8 cellular contexts compared by ENCODE assay signal in genomic region chr2:240136671-240137292, GRCh38. TPM values are rescaled to one million over a fixed set of nuclear protein-coding genes. Genes with fewer than 3 reads are reported as not detected.
DNase-seq lines count a peak whose midpoint lies in the region; ATAC-seq and TF ChIP-seq lines count a peak whose summit lies in the region.

No MANE protein-coding gene starts in this region.

- no peaks in the 10 kb centered on the region for H3K9me3 ChIP-seq in CD4-positive, alpha-beta memory T cell (ENCODE audit: control insufficient read depth in 1 of 2, low read length in 2 of 2)
- H3K9me3 ChIP-seq in SJSA1 (replicated peaks), result no peaks in the 10 kb centered on the region

- peak overlapping the region; percentile 87 to 96 (median 92) for H3K4me3 Mint-ChIP-seq in CD4-positive, alpha-beta memory T cell
- peak overlapping the region; percentile 85 for H3K4me3 Mint-ChIP-seq in endothelial cell (ENCODE audit: unreplicated experiment)
- H3K4me3 Mint-ChIP-seq in nephron, result peak overlapping the region; percentile 94 to 96 (median 96)

- peaks cover 14 to 41% (median 29%) of the 10 kb centered on the region in 4 donors for H3K4me1 Mint-ChIP-seq in CD4-positive, alpha-beta memory T cell
- peaks cover 14% of the 10 kb centered on the region for H3K4me1 Mint-ChIP-seq in endothelial cell (ENCODE audit: unreplicated experiment)
- H3K4me1 Mint-ChIP-seq in nephron, result peaks cover 22% of the 10 kb centered on the region

- intact Hi-C loops in CD4-positive, alpha-beta memory T cell (cut with micrococcal nuclease), result loop anchor here (1.0 kb wide), 1 partner anchor 111 kb away; the partner anchor contains the start of gene NDUFA10

- no peak for DNase-seq in CD4-positive, alpha-beta memory T cell
- DNase-seq in SJSA1 (ENCODE audit: low read depth in 1 of 2, low spot score in 2 of 2) (peak in 1 of 2 experiments; percentile 33), endothelial cell (ENCODE audit: low spot score) (no peak), dedifferentiated amniotic fluid mesenchymal stem cell (ENCODE audit: extremely low spot score) (no peak), putamen (ENCODE audit: low spot score) (no peak), H4 (ENCODE audit: low spot score) (no peak)

- H3K36me3 ChIP-seq in CD4-positive, alpha-beta memory T cell (ENCODE audit: insufficient read depth, low read length), result peaks cover 17% of the 10 kb centered on the region
- H3K36me3 ChIP-seq in SJSA1, result peaks cover 28% of the 10 kb centered on the region

- no peak for TF ChIP-seq CTCF in endothelial cell (IDR thresholded peaks at IDR 0.05; ENCODE audit: unreplicated experiment)
- TF ChIP-seq CTCF in nephron (IDR thresholded peaks at IDR 0.05; ENCODE audit: unreplicated experiment in 3 of 3), result no peak

- no peaks in the 10 kb centered on the region for H3K27me3 Mint-ChIP-seq in CD4-positive, alpha-beta memory T cell
- H3K27me3 Mint-ChIP-seq in endothelial cell (ENCODE audit: unreplicated experiment) (peaks cover 11% of the 10 kb centered on the region), nephron (ENCODE audit: low read depth) (peaks cover 6% of the 10 kb centered on the region)

- H3K4me1 ChIP-seq in CD4-positive, alpha-beta memory T cell (ENCODE audit: insufficient read depth, low read length), result peaks cover 23% of the 10 kb centered on the region
- H3K4me1 ChIP-seq in SJSA1 (replicated peaks), result peaks cover 13% of the 10 kb centered on the region

- peaks cover 8 to 33% of the 10 kb centered on the region in 2 donors for H3K36me3 Mint-ChIP-seq in CD4-positive, alpha-beta memory T cell
- H3K36me3 Mint-ChIP-seq in endothelial cell (ENCODE audit: low read depth, unreplicated experiment), result peaks cover 25% of the 10 kb centered on the region
- peaks cover 7% of the 10 kb centered on the region for H3K36me3 Mint-ChIP-seq in nephron (ENCODE audit: low read depth)

- CTCF ChIA-PET in CD4-positive, alpha-beta memory T cell (lab: Charles Lee; ENCODE audit: partially characterized antibody), result no interaction called here

- ATAC-seq in GM21786 (IDR thresholded peaks at IDR 0.05; ENCODE audit: unreplicated experiment), result peak; percentile 12

- H3K27me3 ChIP-seq in CD4-positive, alpha-beta memory T cell (ENCODE audit: insufficient read depth, low read length), result no peaks in the 10 kb centered on the region
- H3K27me3 ChIP-seq in SJSA1 (replicated peaks), result peaks cover 14% of the 10 kb centered on the region; the same call in 1 of the 2 replicates

- H3K27ac ChIP-seq in CD4-positive, alpha-beta memory T cell (ENCODE audit: low read depth, low read length), result peak overlapping the region; percentile 67
- no peak overlapping the region for H3K27ac ChIP-seq in SJSA1

- peak overlapping the region; percentile 84 to 89 for H3K4me3 ChIP-seq in CD4-positive, alpha-beta memory T cell (ENCODE audit: low read length in 2 of 2)
- peak overlapping the region; percentile 66 for H3K4me3 ChIP-seq in SJSA1

- no peaks in the 10 kb centered on the region for H3K9me3 Mint-ChIP-seq in CD4-positive, alpha-beta memory T cell
- no peaks in the 10 kb centered on the region for H3K9me3 Mint-ChIP-seq in endothelial cell (ENCODE audit: unreplicated experiment)
- H3K9me3 Mint-ChIP-seq in nephron, result no peaks in the 10 kb centered on the region

- H3K27ac Mint-ChIP-seq in CD4-positive, alpha-beta memory T cell, result peak overlapping the region; percentile 33 to 96 (median 77)
- no peak overlapping the region for H3K27ac Mint-ChIP-seq in endothelial cell (ENCODE audit: unreplicated experiment)
- peak overlapping the region in 1 of 3 experiments; percentile 54 for H3K27ac Mint-ChIP-seq in nephron

- POLR2A ChIA-PET in CD4-positive, alpha-beta memory T cell (lab: Charles Lee; ENCODE audit: partially characterized antibody), result no interaction called here

RNA-seq across cellular contexts. Expression of gene COPS9, which starts 0.7 kb away (rescaled TPM):
- 10 to 100 TPM; 82.2 to 82.5 TPM for total RNA-seq in CD4-positive, alpha-beta memory T cell
- 100 to 1,000 TPM; 308 to 335 TPM for polyA plus RNA-seq in CD4-positive, alpha-beta memory T cell
- 176 and 408 TPM in 2 replicates for total RNA-seq in SJSA1 (2014; rRNA removed; shearing (Covaris generic))
- total RNA-seq in endothelial cell (ENCODE audit: unreplicated experiment), result 165 TPM
- total RNA-seq in H4 (2014; rRNA removed; shearing (Covaris generic)), result 188 and 273 TPM in 2 replicates

RNA-seq across cellular contexts. Expression of gene OTOS, which starts 3.7 kb away (rescaled TPM):
- total RNA-seq in CD4-positive, alpha-beta memory T cell, result not detected
- polyA plus RNA-seq in CD4-positive, alpha-beta memory T cell, result not detected
- not detected in 2 replicates for total RNA-seq in SJSA1 (2014; rRNA removed; shearing (Covaris generic))
- not detected for total RNA-seq in endothelial cell (ENCODE audit: unreplicated experiment)
- not detected in 2 replicates for total RNA-seq in H4 (2014; rRNA removed; shearing (Covaris generic))
